Comparison of ENCODE assay signal across 29 cellular contexts in the genomic region with DNA sequence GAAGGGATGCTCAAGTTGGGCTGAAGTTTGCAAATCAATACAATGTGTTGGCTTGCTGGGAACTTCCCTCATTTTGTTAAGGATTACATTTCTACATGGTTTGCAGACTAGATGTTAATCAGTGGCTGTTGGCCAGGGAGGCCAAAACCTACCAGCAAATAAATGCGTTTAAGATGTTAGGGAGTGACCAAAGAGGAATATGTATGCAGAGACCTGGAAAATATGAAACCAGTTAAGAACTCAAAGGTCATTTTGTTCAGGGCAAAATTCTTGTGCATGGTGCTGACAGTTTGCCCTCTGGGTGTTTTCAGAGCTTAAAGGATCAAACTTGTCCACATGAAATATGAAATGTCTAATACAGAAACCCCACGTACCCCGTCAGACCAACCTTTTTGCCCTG. TPM values are rescaled to one million over a fixed set of nuclear protein-coding genes. Genes with fewer than 3 reads are reported as not detected.
"Had no signal": no experiment of that assay in that cellular context is flagged by ENCODE, and none has a peak within 500 bp of the region (broad histone marks: within the 10 kb centered on the region; RNA-seq: fewer than 3 reads in every experiment).

No MANE protein-coding gene starts in this region.

- DNase-seq: dermis blood vessel endothelial cell; effector memory CD4-positive, alpha-beta T cell; erythroblast; esophagus squamous epithelium; hypothalamus; immature natural killer cell; islet precursor cell; kidney glomerular epithelial cell; left colon; left ventricle myocardium superior; lower lobe of right lung; natural killer cell; stimulated activated CD4-positive, alpha-beta T cell treated with anti-CD3 and anti-CD28 coated beads, Interleukin-2, amount 100 ng/mL, for 24 hours; stimulated activated CD4-positive, alpha-beta T cell treated with anti-CD3 and anti-CD28 coated beads, Interleukin-4, amount 100 ng/mL, for 24 hours; stimulated activated naive CD4-positive, alpha-beta T cell treated with Interleukin-2 at 50 U/mL for 16 hours; stomach; tibial artery had no signal

- H3K4me3 ChIP-seq: coronary artery, esophagus squamous epithelium, lower lobe of right lung, prostate gland, right atrium auricular region, stomach, tibial artery had no signal

- H3K36me3 ChIP-seq: esophagus squamous epithelium, lower lobe of right lung, neutrophil, prostate gland, right atrium auricular region, stomach, tibial artery had no signal

- H3K36me3 Mint-ChIP-seq: natural killer cell, type B pancreatic cell had no signal

- H3K9me3 Mint-ChIP-seq: immature natural killer cell; natural killer cell; neural crest cell; stimulated activated effector memory CD8-positive, alpha-beta T cell treated with anti-CD3 and anti-CD28 coated beads, Interleukin-12 subunit alpha, Interleukin-12 subunit beta, amount 100 ng/mL, for 72 hours; type B pancreatic cell had no signal

- H3K4me1 ChIP-seq: esophagus squamous epithelium, lower lobe of right lung, prostate gland, right atrium auricular region, stomach, tibial artery had no signal

- H3K4me1 Mint-ChIP-seq: neural crest cell; stimulated activated effector memory CD8-positive, alpha-beta T cell treated with anti-CD3 and anti-CD28 coated beads, Interleukin-12 subunit alpha, Interleukin-12 subunit beta, amount 100 ng/mL, for 72 hours had no signal

- H3K9me3 ChIP-seq: esophagus squamous epithelium, lower lobe of right lung, neutrophil, prostate gland, right atrium auricular region, stomach, tibial artery had no signal

- ATAC-seq: left colon; left ventricle myocardium superior; lower lobe of right lung; natural killer cell; sciatic nerve; stimulated activated effector memory CD8-positive, alpha-beta T cell treated with anti-CD3 and anti-CD28 coated beads, Interleukin-12 subunit alpha, Interleukin-12 subunit beta, amount 100 ng/mL, for 72 hours had no signal

- H3K27me3 Mint-ChIP-seq: type B pancreatic cell had no signal

- FAIRE-seq: endometrium, frontal cortex had no signal

- H3K27ac Mint-ChIP-seq: natural killer cell; stimulated activated effector memory CD8-positive, alpha-beta T cell treated with anti-CD3 and anti-CD28 coated beads, Interleukin-12 subunit alpha, Interleukin-12 subunit beta, amount 100 ng/mL, for 72 hours; type B pancreatic cell had no signal

- H3K4me3 Mint-ChIP-seq: immature natural killer cell; natural killer cell; neural crest cell; stimulated activated effector memory CD8-positive, alpha-beta T cell treated with anti-CD3 and anti-CD28 coated beads, Interleukin-12 subunit alpha, Interleukin-12 subunit beta, amount 100 ng/mL, for 72 hours; type B pancreatic cell had no signal

- H3K27me3 ChIP-seq: right atrium auricular region had no signal

- H3K27ac ChIP-seq: coronary artery, esophagus squamous epithelium, lower lobe of right lung, neutrophil, prostate gland, right atrium auricular region, stomach, tibial artery had no signal

RNA-seq across cellular contexts. Expression of a gene that starts 30.3 kb away (rescaled TPM):
- total RNA-seq: fibroblast of villous mesenchyme, frontal cortex, osteoblast had no signal
